8 cellular contexts compared by ENCODE assay signal in genomic region chr19:18321729-18322091, GRCh38. TPM values are rescaled to one million over a fixed set of nuclear protein-coding genes. Genes with fewer than 3 reads are reported as not detected.
A peak's percentile ranks its signal among the peaks of the same experiment; 100 is the strongest.
DNase-seq lines count a peak whose midpoint lies in the region; ATAC-seq and TF ChIP-seq lines count a peak whose summit lies in the region.

No MANE protein-coding gene starts in this region.

- H3K27me3 ChIP-seq in IMR-90 (ENCODE audit: control insufficient read depth, insufficient read depth, low read length), result no peaks in the 10 kb centered on the region
- H3K27me3 ChIP-seq in liver (ENCODE audit: control insufficient read depth in 4 of 4, insufficient read depth in 4 of 4, low read length in 3 of 4), result no peaks in the 10 kb centered on the region

- H3K4ac ChIP-seq in IMR-90 (ENCODE audit: low read depth, low read length), result peak overlapping the region; percentile 85

- H3K14ac ChIP-seq in IMR-90 (replicated peaks; ENCODE audit: low read depth, low read length), result peak overlapping the region; percentile 83

- H3K9me3 ChIP-seq in IMR-90 (ENCODE audit: control insufficient read depth, insufficient read depth, low read length), result no peaks in the 10 kb centered on the region
- H3K9me3 ChIP-seq in liver (ENCODE audit: control insufficient read depth in 4 of 4, low read length in 3 of 4), result no peaks in the 10 kb centered on the region

- WGBS in IMR-90 (ENCODE audit: extremely low coverage in 2 of 2, insufficient read length in 1 of 2), 2 experiments, result 28% methylated on average over 3 of the region's 9 CpGs; no CpG with 5 or more reads in 1 of the 2 experiments
- WGBS in liver, result 53% methylated on average over 9 of the region's 9 CpGs

- peak overlapping the region; percentile 87 for H4K91ac ChIP-seq in IMR-90 (ENCODE audit: insufficient read depth, low read depth, low read length)

- CTCF ChIA-PET in AG04449 (lab: Yijun Ruan, JAX) (interaction anchor here (0.7 to 8.0 kb wide), 22 partner anchors 8 to 208 kb away, joined by 3 to 161 read pairs (median 5); partner anchors contain the start of genes GDF15 and JUND), IMR-90 (lab: Yijun Ruan, JAX) (interaction anchor here (0.5 to 3.7 kb wide), 5 partner anchors 17 to 114 kb away, joined by 3 to 49 read pairs (median 4); partner anchors contain the start of gene JUND)

- BruUV-seq in IMR-90 (replicated peaks; lab: Mats Ljungman, UMichigan), result no TSS peak

- in situ Hi-C loops in IMR-90 (cut with MboI; ENCODE audit: low sequenced_read_pairs), result loop anchor here (5.0 to 10.0 kb wide), 2 partner anchors 44 to 127 kb away; partner anchors contain the start of gene MPV17L2

- H2AFZ ChIP-seq in IMR-90 (replicated peaks; ENCODE audit: low read length, poor library complexity), result no peak overlapping the region

- peaks cover 7% of the 10 kb centered on the region for H3K9me1 ChIP-seq in IMR-90 (ENCODE audit: insufficient read depth, low read length)

- peak overlapping the region; percentile 26; the same call in 1 of the 3 replicates for H2BK15ac ChIP-seq in IMR-90 (ENCODE audit: low read depth, low read length)

- intact Hi-C loops in IMR-90 (cut with micrococcal nuclease), result loop anchor here (5.0 kb wide), 1 partner anchor 119 kb away; the partner anchor contains the start of gene RAB3A
- intact Hi-C loops in activated T-helper 2 cell treated with anti-CD3 and anti-CD28 coated beads, Interferon-gamma antibody, Interleukin-2, Interleukin-4, amounts not matched to agents 10 μg/mL and 5 μg/mL and 100 μg/mL, durations not matched to agents 14 hours and 24 hours and 36 hours (cut with micrococcal nuclease), result loop anchor here (5.0 kb wide), 1 partner anchor 129 kb away; the partner anchor contains the start of gene MPV17L2
- intact Hi-C loops in posterior vena cava (cut with DNase I), result loop anchor here (5.0 kb wide), 2 partner anchors 34 to 39 kb away; partner anchors contain the start of gene JUND (in 1 of the 2)

- H3K27ac ChIP-seq in IMR-90 (ENCODE audit: insufficient read depth, low read length) (peak overlapping the region; percentile 73), liver (ENCODE audit: low read depth in 1 of 2, low read length in 2 of 2) (peak overlapping the region; percentile 90 to 92)

- H3K4me3 Mint-ChIP-seq in activated T-helper 2 cell treated with anti-CD3 and anti-CD28 coated beads, Interferon-gamma antibody, Interleukin-2, Interleukin-4, amounts not matched to agents 10 μg/mL and 5 μg/mL and 100 μg/mL, durations not matched to agents 14 hours and 24 hours and 36 hours (ENCODE audit: low read depth), result peak overlapping the region; percentile 94

- no peak for TF ChIP-seq CTCF in AG04449 (IDR thresholded peaks at IDR 0.05; ENCODE audit: insufficient read depth, low read length, missing control alignments)
- no peak for TF ChIP-seq CTCF in IMR-90 (conservative IDR thresholded peaks at IDR 0.05; ENCODE audit: low read depth, low read length)
- TF ChIP-seq CTCF in liver (IDR thresholded peaks at IDR 0.05; ENCODE audit: low read depth, low read length, missing input control), result no peak

- H3K18ac ChIP-seq in IMR-90 (ENCODE audit: low read depth, low read length), result no peak overlapping the region

- peak overlapping the region; percentile 99 for H2AK9ac ChIP-seq in IMR-90 (replicated peaks; ENCODE audit: low read depth, low read length, poor library complexity)

- H2BK20ac ChIP-seq in IMR-90 (ENCODE audit: low read depth, low read length), result 0 out of 2 replicates have a peak overlapping the region, but pooled peaks have one; percentile 8

- H3K36me3 ChIP-seq in IMR-90 (ENCODE audit: control insufficient read depth, insufficient read depth, low read length), result no peaks in the 10 kb centered on the region
- no peaks in the 10 kb centered on the region for H3K36me3 ChIP-seq in liver (ENCODE audit: control insufficient read depth in 4 of 4, insufficient read depth in 3 of 4, low read depth in 1 of 4, low read length in 3 of 4)

- peak overlapping the region; percentile 74; the same call in 1 of the 2 replicates for H3K56ac ChIP-seq in IMR-90 (ENCODE audit: extremely low read depth, insufficient read depth, low read length)

- H3K27ac Mint-ChIP-seq in activated T-helper 2 cell treated with anti-CD3 and anti-CD28 coated beads, Interferon-gamma antibody, Interleukin-2, Interleukin-4, amounts not matched to agents 10 μg/mL and 5 μg/mL and 100 μg/mL, durations not matched to agents 14 hours and 24 hours and 36 hours, result peak overlapping the region; percentile 97

- peaks cover 50% of the 10 kb centered on the region for H3K36me3 Mint-ChIP-seq in activated T-helper 2 cell treated with anti-CD3 and anti-CD28 coated beads, Interferon-gamma antibody, Interleukin-2, Interleukin-4, amounts not matched to agents 10 μg/mL and 5 μg/mL and 100 μg/mL, durations not matched to agents 14 hours and 24 hours and 36 hours (ENCODE audit: low read depth)

- DNase-seq in AG04449 (ENCODE audit: low read depth, low spot score), result no peak
- DNase-seq in IMR-90, result peak; percentile 33
- DNase-seq in activated T-helper 2 cell treated with anti-CD3 and anti-CD28 coated beads, Interferon-gamma antibody, Interleukin-2, Interleukin-4, amounts not matched to agents 10 μg/mL and 5 μg/mL and 100 μg/mL, durations not matched to agents 14 hours and 24 hours and 36 hours (ENCODE audit: low spot score), result no peak
- DNase-seq in posterior vena cava (ENCODE audit: low spot score), result no peak
- no peak for DNase-seq in germinal center (ENCODE audit: low spot score)
- DNase-seq in amniotic stem cell (lab: John Stamatoyannopoulos, UW), result no peak

- no peak for TF ChIP-seq POLR2A in IMR-90 (IDR thresholded peaks at IDR 0.05; ENCODE audit: low read depth, low read length)

- H4K5ac ChIP-seq in IMR-90 (ENCODE audit: low read depth, low read length), result peak overlapping the region; percentile 4; the same call in 1 of the 2 replicates

- dilution Hi-C loops in IMR-90 (cut with HindIII; ENCODE audit: low sequenced_read_pairs, unreplicated experiment), result no loop called here

- POLR2A ChIA-PET in AG04449 (lab: Yijun Ruan, JAX), result interaction anchor here (2.2 to 3.8 kb wide), 3 partner anchors 17 to 43 kb away, joined by 11 to 146 read pairs (median 13); partner anchors contain the start of gene JUND
- POLR2A ChIA-PET in IMR-90 (lab: Charles Lee; ENCODE audit: unreplicated experiment), result interaction anchor here (1.1 to 2.2 kb wide), 3 partner anchors 39 to 42 kb away, joined by 3 to 25 read pairs (median 6); partner anchors contain the start of gene JUND

- H3K23ac ChIP-seq in IMR-90 (ENCODE audit: low read depth, low read length), result peak overlapping the region; percentile 74; the same call in 1 of the 2 replicates

- H3K9ac ChIP-seq in IMR-90 (ENCODE audit: low read depth, low read length) (peak overlapping the region; percentile 75), liver (ENCODE audit: low read depth in 1 of 2, low read length in 2 of 2) (peak overlapping the region; percentile 16 to 76)

- no peaks in the 10 kb centered on the region for H3K27me3 Mint-ChIP-seq in activated T-helper 2 cell treated with anti-CD3 and anti-CD28 coated beads, Interferon-gamma antibody, Interleukin-2, Interleukin-4, amounts not matched to agents 10 μg/mL and 5 μg/mL and 100 μg/mL, durations not matched to agents 14 hours and 24 hours and 36 hours (ENCODE audit: low read depth)

- peaks cover 52% of the 10 kb centered on the region for H3K4me1 Mint-ChIP-seq in activated T-helper 2 cell treated with anti-CD3 and anti-CD28 coated beads, Interferon-gamma antibody, Interleukin-2, Interleukin-4, amounts not matched to agents 10 μg/mL and 5 μg/mL and 100 μg/mL, durations not matched to agents 14 hours and 24 hours and 36 hours (ENCODE audit: low read depth)

- peak overlapping the region; percentile 15 for H2BK5ac ChIP-seq in IMR-90 (ENCODE audit: low read depth, low read length, poor library complexity, severe bottlenecking)

- H3K79me1 ChIP-seq in IMR-90 (ENCODE audit: low read depth in 1 of 2, low read length in 2 of 2), result peaks cover 40 to 57% of the 10 kb centered on the region in 2 experiments

- peaks cover 5% of the 10 kb centered on the region; the same call in 1 of the 2 replicates for H3K4me1 ChIP-seq in IMR-90 (ENCODE audit: control insufficient read depth, insufficient read depth, low read length)
- peaks cover 13 to 52% (median 36%) of the 10 kb centered on the region in 4 donors for H3K4me1 ChIP-seq in liver (ENCODE audit: control insufficient read depth in 4 of 4, insufficient read depth in 4 of 4, low read length in 3 of 4)

- ATAC-seq in IMR-90 (ENCODE audit: low read depth) (no peak), HG03342 (IDR thresholded peaks at IDR 0.05; ENCODE audit: unreplicated experiment) (no peak)

- H2BK120ac ChIP-seq in IMR-90 (ENCODE audit: low read depth, low read length), result no peak overlapping the region

- peak overlapping the region; percentile 84 for H3K4me3 ChIP-seq in AG04449 (ENCODE audit: low read depth, low read length)
- H3K4me3 ChIP-seq in IMR-90 (ENCODE audit: insufficient read depth, low read depth, low read length), result peak overlapping the region; percentile 77; the same call in 1 of the 2 replicates
- no peak overlapping the region for H3K4me3 ChIP-seq in liver (ENCODE audit: low read depth in 1 of 3, low read length in 3 of 3)

- TF ChIP-seq RAD21 in IMR-90 (IDR thresholded peaks at IDR 0.05; ENCODE audit: low read length) (no peak), liver (IDR thresholded peaks at IDR 0.05) (no peak)

- no peaks in the 10 kb centered on the region for H3K9me3 Mint-ChIP-seq in activated T-helper 2 cell treated with anti-CD3 and anti-CD28 coated beads, Interferon-gamma antibody, Interleukin-2, Interleukin-4, amounts not matched to agents 10 μg/mL and 5 μg/mL and 100 μg/mL, durations not matched to agents 14 hours and 24 hours and 36 hours

- H3K4me2 ChIP-seq in IMR-90 (ENCODE audit: low read depth, low read length), result peak overlapping the region; percentile 74

- H4K20me1 ChIP-seq in IMR-90 (ENCODE audit: insufficient read depth, low read length), result 0 out of 2 replicates have a peak, but pooled peaks cover 3% of the 10 kb centered on the region

- peak overlapping the region; percentile 80 to 88 for H4K8ac ChIP-seq in IMR-90 (ENCODE audit: low read depth in 2 of 2, low read length in 2 of 2)

- peak overlapping the region; percentile 86 for H2AK5ac ChIP-seq in IMR-90 (ENCODE audit: low read depth, low read length)

RNA-seq across cellular contexts. Expression of gene LSM4, which starts 1.2 kb away (rescaled TPM):
- total RNA-seq in IMR-90 (2012; rRNA removed) (44.8 and 88.0 TPM in 2 replicates), liver (100 to 1,000 TPM in 1 of 2 donors, 10 to 100 TPM in 1; 42.4 to 100 TPM), posterior vena cava (10 to 100 TPM; 44.4 to 46.9 TPM)
- polyA plus RNA-seq in IMR-90 (2012; rRNA removed) (118 and 157 TPM in 2 replicates), liver (10 to 100 TPM; 68.4 to 81.9 TPM)
- polyA plus RNA-seq in IMR-90 (2012; cell fraction: cytosol; rRNA removed), result 210 and 274 TPM in 2 replicates
- 65.4 and 112 TPM in 2 replicates for polyA plus RNA-seq in IMR-90 (2012; cell fraction: nucleus; rRNA removed; ENCODE audit: low replicate concordance)
- 198 and 208 TPM in 2 replicates for total RNA-seq in activated T-helper 2 cell treated with anti-CD3 and anti-CD28 coated beads, Interferon-gamma antibody, Interleukin-2, Interleukin-4, amounts not matched to agents 10 μg/mL and 5 μg/mL and 100 μg/mL, durations not matched to agents 14 hours and 24 hours and 36 hours

RNA-seq across cellular contexts. Expression of gene PGPEP1, which starts 18.7 kb away (rescaled TPM):
- total RNA-seq in IMR-90 (2012; rRNA removed) (11.1 and 14.3 TPM in 2 replicates), liver (10 to 100 TPM; 21.5 to 48.3 TPM), posterior vena cava (10 to 100 TPM; 42.8 to 48.6 TPM)
- polyA plus RNA-seq in IMR-90 (2012; rRNA removed) (11.8 and 13.3 TPM in 2 replicates), liver (10 to 100 TPM; 15.8 to 30.8 TPM)
- polyA plus RNA-seq in IMR-90 (2012; cell fraction: cytosol; rRNA removed), result 3.8 and 13.8 TPM in 2 replicates
- 32.7 and 36.9 TPM in 2 replicates for polyA plus RNA-seq in IMR-90 (2012; cell fraction: nucleus; rRNA removed; ENCODE audit: low replicate concordance)
- total RNA-seq in activated T-helper 2 cell treated with anti-CD3 and anti-CD28 coated beads, Interferon-gamma antibody, Interleukin-2, Interleukin-4, amounts not matched to agents 10 μg/mL and 5 μg/mL and 100 μg/mL, durations not matched to agents 14 hours and 24 hours and 36 hours, result 24.9 and 29.4 TPM in 2 replicates

RNA-seq across cellular contexts. Expression of gene JUND, which starts 40.3 kb away (rescaled TPM):
- total RNA-seq in IMR-90 (2012; rRNA removed) (14.2 and 22.8 TPM in 2 replicates), liver (100 to 1,000 TPM in 1 of 2 donors, 10 to 100 TPM in 1; 36.9 to 103 TPM), posterior vena cava (100 to 1,000 TPM; 192 to 231 TPM)
- polyA plus RNA-seq in IMR-90 (2012; rRNA removed) (77.2 and 101 TPM in 2 replicates), liver (10 to 100 TPM; 12.8 to 46.7 TPM)
- 57.0 and 329 TPM in 2 replicates for polyA plus RNA-seq in IMR-90 (2012; cell fraction: cytosol; rRNA removed)
- 200 and 259 TPM in 2 replicates for polyA plus RNA-seq in IMR-90 (2012; cell fraction: nucleus; rRNA removed; ENCODE audit: low replicate concordance)
- 462 and 464 TPM in 2 replicates for total RNA-seq in activated T-helper 2 cell treated with anti-CD3 and anti-CD28 coated beads, Interferon-gamma antibody, Interleukin-2, Interleukin-4, amounts not matched to agents 10 μg/mL and 5 μg/mL and 100 μg/mL, durations not matched to agents 14 hours and 24 hours and 36 hours

RNA-seq across cellular contexts. Expression of gene IQCN, which starts 47.5 kb away (rescaled TPM):
- total RNA-seq in IMR-90 (2012; rRNA removed), result 0.18 and 0.28 TPM in 2 replicates
- polyA plus RNA-seq in IMR-90 (2012; rRNA removed), result 0.60 and 0.67 TPM in 2 replicates
- 0.24 and 0.29 TPM in 2 replicates for polyA plus RNA-seq in IMR-90 (2012; cell fraction: cytosol; rRNA removed)
- polyA plus RNA-seq in IMR-90 (2012; cell fraction: nucleus; rRNA removed; ENCODE audit: low replicate concordance), result 6.1 and 10.8 TPM in 2 replicates
- total RNA-seq in activated T-helper 2 cell treated with anti-CD3 and anti-CD28 coated beads, Interferon-gamma antibody, Interleukin-2, Interleukin-4, amounts not matched to agents 10 μg/mL and 5 μg/mL and 100 μg/mL, durations not matched to agents 14 hours and 24 hours and 36 hours, result 2.9 and 3.3 TPM in 2 replicates
- 1 to 10 TPM in 1 of 2 donors, under 1 TPM in 1; 0.19 to 2.4 TPM for total RNA-seq in liver
- polyA plus RNA-seq in liver, result under 1 TPM; 0.43 to 0.64 TPM
- 1 to 10 TPM; 2.6 to 4.9 TPM for total RNA-seq in posterior vena cava

Comparison
In these comparisons a context has a peak if more than half of its experiments do, and no peak if none do; other contexts are left out.
1. H3K4me3 ChIP-seq: peak in AG04449 (single experiment) and IMR-90 (single experiment); none in liver (0 of 3).